Comparison of ENCODE assay signal across 8 cellular contexts in the genomic region with DNA sequence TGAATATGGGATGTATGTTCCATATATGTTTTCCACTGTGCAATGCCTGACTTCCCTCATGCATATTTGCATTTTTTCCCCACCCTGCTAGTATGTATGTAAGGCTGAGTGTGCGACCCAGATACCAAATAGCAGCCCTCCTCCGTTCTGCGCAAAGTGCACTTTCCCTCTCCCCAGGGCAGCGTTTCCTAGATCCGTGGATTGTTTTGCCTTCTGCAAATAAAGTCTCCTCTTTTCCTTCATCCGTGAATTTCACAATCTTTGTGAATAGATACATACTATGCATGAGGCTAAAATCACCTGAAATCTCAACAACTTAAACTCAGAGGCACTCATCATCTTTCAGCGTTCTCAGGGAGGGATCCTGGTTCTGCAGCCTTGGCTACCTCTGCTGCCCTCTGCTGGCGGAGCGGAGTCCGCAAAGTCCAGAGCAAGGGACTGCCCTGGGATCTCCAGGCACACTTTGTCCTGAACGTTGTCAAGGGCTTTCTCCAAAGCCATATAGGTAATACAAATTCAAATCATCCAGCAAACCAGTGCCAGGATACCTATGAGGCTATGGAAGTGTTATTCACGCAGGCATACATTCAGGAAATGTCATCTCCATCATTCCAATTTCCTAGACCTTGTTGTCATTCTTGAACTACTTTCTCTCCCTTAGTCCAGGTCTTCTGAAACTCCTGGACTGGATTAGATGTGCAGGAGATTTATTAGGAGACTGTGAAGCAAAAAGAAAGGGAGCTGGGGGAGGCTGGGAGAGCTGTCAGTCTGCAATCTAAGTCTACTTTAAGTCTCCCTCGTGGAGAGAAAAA. TPM values are rescaled to one million over a fixed set of nuclear protein-coding genes. Genes with fewer than 3 reads are reported as not detected.
A peak's percentile ranks its signal among the peaks of the same experiment; 100 is the strongest.
DNase-seq lines count a peak whose midpoint lies in the region; ATAC-seq, FAIRE-seq and TF ChIP-seq lines count a peak whose summit lies in the region.

No MANE protein-coding gene starts in this region.

- POLR2A ChIA-PET in GM10248 (lab: Yijun Ruan, JAX): no interaction called here

- no peaks in the 10 kb centered on the region for H4K20me1 ChIP-seq in hepatocyte (ENCODE audit: insufficient read depth, poor library complexity, severe bottlenecking)

- no peaks in the 10 kb centered on the region for H3K9me3 ChIP-seq in hepatocyte (ENCODE audit: low read depth)
- no peaks in the 10 kb centered on the region for H3K9me3 ChIP-seq in small intestine (ENCODE audit: control insufficient read depth, low read depth)

- H2AFZ ChIP-seq in hepatocyte: no peak overlapping the region

- H3K27me3 ChIP-seq in hepatocyte (no peaks in the 10 kb centered on the region), small intestine (ENCODE audit: control insufficient read depth in 2 of 2, insufficient read depth in 2 of 2, low read length in 2 of 2) (peaks cover 0 to 5% of the 10 kb centered on the region in 2 donors)

- ATAC-seq in GM21786 (IDR thresholded peaks at IDR 0.05; ENCODE audit: unreplicated experiment) (peak; percentile 91), HG03457 (IDR thresholded peaks at IDR 0.05; ENCODE audit: unreplicated experiment) (no peak)

- no peak overlapping the region for H3K4me3 ChIP-seq in hepatocyte
- no peak overlapping the region for H3K4me3 ChIP-seq in small intestine (ENCODE audit: low read depth in 1 of 2, low read length in 2 of 2)

- WGBS in hepatocyte (ENCODE audit: low lambda C conversion rate, missing lambda C conversion rate): 39% methylated on average over 13 of the region's 13 CpGs
- 33 to 41% (median 37%) methylated on average over 13 of the region's 13 CpGs for WGBS in small intestine, 3 donors

- H3K27ac ChIP-seq in hepatocyte: no peak overlapping the region
- H3K27ac ChIP-seq in small intestine (ENCODE audit: low read depth in 1 of 2, low read length in 1 of 2): no peak overlapping the region

- no peak overlapping the region for H3K4me2 ChIP-seq in hepatocyte

- H3K9me2 ChIP-seq in hepatocyte (replicated peaks; ENCODE audit: insufficient read depth): no peaks in the 10 kb centered on the region

- H3K4me1 ChIP-seq in hepatocyte (ENCODE audit: insufficient read depth): no peaks in the 10 kb centered on the region
- H3K4me1 ChIP-seq in small intestine (ENCODE audit: control insufficient read depth in 2 of 2, insufficient read depth in 1 of 2, low read depth in 1 of 2, low read length in 1 of 2): no peaks in the 10 kb centered on the region

- H3K36me3 ChIP-seq in hepatocyte (replicated peaks; ENCODE audit: insufficient read depth, low read depth) (no peaks in the 10 kb centered on the region), small intestine (ENCODE audit: control insufficient read depth in 2 of 2, insufficient read depth in 2 of 2, low read length in 2 of 2) (no peaks in the 10 kb centered on the region)

- DNase-seq in GM10248 (ENCODE audit: extremely low spot score) (peak; percentile 80), LHCN-M2 (ENCODE audit: low read depth) (peak; percentile 48), T-helper 2 cell (peak; percentile 16 to 74 (median 54)), anterior cingulate cortex (lab: John Stamatoyannopoulos, UW) (peak in 54 of 58 donors; percentile 4 to 85 (median 43)), hepatocyte (ENCODE audit: low spot score) (peak; percentile 83), small intestine (peak; percentile 79)

- TF ChIP-seq CTCF in GM10248 (IDR thresholded peaks at IDR 0.05; ENCODE audit: control extremely low read depth, extremely low read depth, low read depth, missing control alignments) (peak; percentile 95), hepatocyte (IDR thresholded peaks at IDR 0.05; ENCODE audit: poor library complexity) (peak; percentile 81)

- CTCF ChIA-PET in GM10248 (lab: Yijun Ruan, JAX): interaction anchor here (0.8 to 8.2 kb wide), 13 partner anchors 9 to 113 kb away, joined by 3 to 97 read pairs (median 8); no protein-coding TSS in a partner anchor

- no peak for FAIRE-seq in small intestine (lab: Jason Lieb, UNC)

- no peaks in the 10 kb centered on the region for H3K79me2 ChIP-seq in hepatocyte

RNA-seq across cellular contexts. Expression of a gene that starts 53.1 kb away (rescaled TPM):
- 1.3 and 2.6 TPM in 2 replicates for total RNA-seq in LHCN-M2 (2014; rRNA removed)
- polyA plus RNA-seq in LHCN-M2 (2012): 0.39 TPM
- total RNA-seq in hepatocyte: 3.1 and 3.6 TPM in 2 replicates
- polyA plus RNA-seq in hepatocyte: not detected in 2 replicates
- polyA plus RNA-seq in small intestine: under 1 TPM in 1 of 3 donors, not detected in 2; 0.63 TPM

RNA-seq across cellular contexts. Expression of a gene that starts 56.2 kb away (rescaled TPM):
- total RNA-seq in LHCN-M2 (2014; rRNA removed): not detected in 2 replicates
- polyA plus RNA-seq in LHCN-M2 (2012): not detected
- total RNA-seq in hepatocyte: 0.77 and 3.1 TPM in 2 replicates
- polyA plus RNA-seq in hepatocyte: 1.6 and 3.4 TPM in 2 replicates
- polyA plus RNA-seq in small intestine: not detected
